29 cellular contexts compared by ENCODE assay signal in the genomic region with DNA sequence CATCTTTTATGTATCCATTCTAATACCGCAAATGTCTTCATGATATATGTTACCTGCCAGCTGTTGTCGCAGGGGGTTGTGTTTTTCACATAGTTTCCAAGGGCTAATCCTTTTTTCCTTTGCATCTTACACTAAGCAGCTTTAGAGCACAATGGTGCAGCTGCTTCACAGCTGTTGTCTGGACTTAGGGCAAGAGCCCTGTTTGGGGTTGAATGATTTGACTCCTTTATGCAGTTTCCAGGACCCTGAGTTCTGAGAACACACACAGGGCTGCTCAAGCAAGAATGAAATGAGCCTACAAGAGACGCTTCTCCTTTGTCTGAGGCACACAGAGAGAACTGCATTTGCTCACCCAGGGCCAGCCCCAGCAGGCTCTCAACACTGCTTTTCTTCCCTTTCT. TPM values are rescaled to one million over a fixed set of nuclear protein-coding genes. Genes with fewer than 3 reads are reported as not detected.
DNase-seq lines count a peak whose midpoint lies in the region; ATAC-seq and TF ChIP-seq lines count a peak whose summit lies in the region.
"Had no signal": no experiment of that assay in that cellular context is flagged by ENCODE, and none has a peak within 500 bp of the region (broad histone marks: within the 10 kb centered on the region; RNA-seq: fewer than 3 reads in every experiment).

No MANE protein-coding gene starts in this region.

- H2AFZ ChIP-seq in H9 (ENCODE audit: low read length), result no peak overlapping the region
- H2AFZ ChIP-seq in smooth muscle cell (ENCODE audit: low read depth), result peak overlapping the region; percentile 24

- H4K91ac ChIP-seq in H9 (ENCODE audit: insufficient read length, low read depth, low read length), result no peak overlapping the region

- H3K4me3 ChIP-seq in smooth muscle cell, result no peak overlapping the region
- H3K4me3 ChIP-seq: BLaER1 treated with 17β-estradiol and CSF1 and Interleukin-3, amounts not matched to agents 10 nM and 100 nM; gastrocnemius medialis; GM12878; K562 had no signal

- H3K27me3 Mint-ChIP-seq in H9 (ENCODE audit: low read depth) (peaks cover 78% of the 10 kb centered on the region), brain (peaks cover 4% of the 10 kb centered on the region), mesothelial cell of epicardium (ENCODE audit: low read depth) (no peaks in the 10 kb centered on the region), natural killer cell (ENCODE audit: low read depth in 2 of 2) (no peaks in the 10 kb centered on the region)

- H3K79me1 ChIP-seq in H9 (ENCODE audit: insufficient read depth, low read depth, low read length, poor library complexity, severe bottlenecking), result no peaks in the 10 kb centered on the region

- peak overlapping the region; percentile 5 to 36; a peak in 3 of 5 replicates for H3K4me3 Mint-ChIP-seq in H9
- H3K4me3 Mint-ChIP-seq in brain, result peak overlapping the region in 3 of 5 experiments; percentile 32 to 56 (median 40)
- H3K4me3 Mint-ChIP-seq in mesothelial cell of epicardium, result no peak overlapping the region
- no peak overlapping the region for H3K4me3 Mint-ChIP-seq in natural killer cell
- H3K4me3 Mint-ChIP-seq: activated naive CD8-positive, alpha-beta T cell treated with anti-CD3 and anti-CD28 coated beads, Interleukin-2, amount 50 U/mL, for 24 hours; natural killer cell treated with Interleukin-12 subunit alpha and Interleukin-12 subunit beta and Interleukin-15 and Interleukin-18, amount 100 ng/mL, for 72 hours; T-helper 17 cell had no signal

- no peak overlapping the region for H2BK120ac ChIP-seq in H9 (ENCODE audit: low read depth, low read length, poor library complexity, severe bottlenecking)

- H3K27ac Mint-ChIP-seq in H9 (peak overlapping the region in 2 of 3 experiments; percentile 87 to 91; a peak in 4 of 7 replicates), brain (peak overlapping the region in 4 of 5 experiments; percentile 51 to 96 (median 93)), mesothelial cell of epicardium (peak overlapping the region; percentile 58), natural killer cell (no peak overlapping the region)
- H3K27ac Mint-ChIP-seq: activated naive CD8-positive, alpha-beta T cell treated with anti-CD3 and anti-CD28 coated beads, Interleukin-2, amount 50 U/mL, for 24 hours; natural killer cell treated with Interleukin-12 subunit alpha and Interleukin-12 subunit beta and Interleukin-15 and Interleukin-18, amount 100 ng/mL, for 72 hours; T-helper 17 cell had no signal

- no peak overlapping the region for H3K56ac ChIP-seq in H9 (ENCODE audit: insufficient read length, low read depth, low read length)

- no peak for DNase-seq in H9
- DNase-seq in mesothelial cell of epicardium (ENCODE audit: low spot score in 2 of 2, unreplicated experiment in 2 of 2), result no peak
- DNase-seq in smooth muscle cell (lab: John Stamatoyannopoulos, UW; ENCODE audit: unreplicated experiment), result no peak
- DNase-seq in NCI-H510A treated with DMSO at 0.1 percent for 48 hours (lab: John Stamatoyannopoulos, UW), result no peak
- no peak for DNase-seq in stimulated activated CD8-positive, alpha-beta memory T cell treated with anti-CD3 and anti-CD28 coated beads, Interleukin-4, amount 100 ng/mL, for 48 hours
- DNase-seq in natural killer cell, result no peak
- DNase-seq in NK-92 (lab: John Stamatoyannopoulos, UW; ENCODE audit: unreplicated experiment), result no peak
- DNase-seq: ACHN; activated CD4-positive, alpha-beta T cell treated with anti-CD3 and anti-CD28 coated beads for 4 hours; activated CD8-positive, alpha-beta memory T cell treated with anti-CD3 and anti-CD28 coated beads for 24 hours; activated gamma-delta T cell treated with Interleukin-2 at 50 U/mL for 16 hours; activated naive CD8-positive, alpha-beta T cell treated with anti-CD3 and anti-CD28 coated beads, Interleukin-2, amount 50 U/mL, for 24 hours; activated T-cell treated with anti-CD3 and anti-CD28 coated beads, Interleukin-2, amount 50 U/mL, for 1 hour; Caco-2; effector CD8-positive, alpha-beta T cell; gastrocnemius medialis; hypothalamus; left ventricle myocardium superior; MM.1S; NCI-H1436; NCI-H2171 treated with DMSO at 0.1 percent for 48 hours; SK-N-SH; T-helper 17 cell had no signal

- no peak for ATAC-seq in natural killer cell
- ATAC-seq: activated naive CD8-positive, alpha-beta T cell treated with anti-CD3 and anti-CD28 coated beads, Interleukin-2, amount 50 U/mL, for 24 hours; gastrocnemius medialis; GM12878; K562; left ventricle myocardium superior; natural killer cell treated with Interleukin-12 subunit alpha and Interleukin-12 subunit beta and Interleukin-15 and Interleukin-18, amount 100 ng/mL, for 72 hours; sciatic nerve; T-helper 17 cell had no signal

- H2AK5ac ChIP-seq in H9 (ENCODE audit: insufficient read length, low read length), result no peak overlapping the region

- H2BK20ac ChIP-seq in H9 (ENCODE audit: low read depth, low read length, poor library complexity, severe bottlenecking), result no peak overlapping the region

- H3K4me1 Mint-ChIP-seq in H9 (peaks cover 41 to 59% of the 10 kb centered on the region in 2 experiments), brain (peaks cover 59% of the 10 kb centered on the region), mesothelial cell of epicardium (peaks cover 35% of the 10 kb centered on the region), natural killer cell (no peaks in the 10 kb centered on the region)
- H3K4me1 Mint-ChIP-seq: activated naive CD8-positive, alpha-beta T cell treated with anti-CD3 and anti-CD28 coated beads, Interleukin-2, amount 50 U/mL, for 24 hours; T-helper 17 cell had no signal

- no peak overlapping the region for H3K14ac ChIP-seq in H9 (ENCODE audit: insufficient read depth, low read length)

- no peaks in the 10 kb centered on the region for H3K9me3 ChIP-seq in H9 (ENCODE audit: control insufficient read depth, low read depth, low read length)
- no peaks in the 10 kb centered on the region for H3K9me3 ChIP-seq in smooth muscle cell (replicated peaks; ENCODE audit: low read depth)
- H3K9me3 ChIP-seq: BLaER1 treated with 17β-estradiol and CSF1 and Interleukin-3, amounts not matched to agents 10 nM and 100 nM; Caco-2; gastrocnemius medialis; SK-N-SH had no signal

- H3F3A ChIP-seq in smooth muscle cell (ENCODE audit: low read depth), result peaks cover 5% of the 10 kb centered on the region

- no peak overlapping the region for H3K23ac ChIP-seq in H9 (ENCODE audit: insufficient read length, low read depth, low read length)

- H3K9me3 Mint-ChIP-seq in H9 (no peaks in the 10 kb centered on the region), brain (no peaks in the 10 kb centered on the region), mesothelial cell of epicardium (no peaks in the 10 kb centered on the region), natural killer cell (no peaks in the 10 kb centered on the region)
- H3K9me3 Mint-ChIP-seq: activated naive CD8-positive, alpha-beta T cell treated with anti-CD3 and anti-CD28 coated beads, Interleukin-2, amount 50 U/mL, for 24 hours; natural killer cell treated with Interleukin-12 subunit alpha and Interleukin-12 subunit beta and Interleukin-15 and Interleukin-18, amount 100 ng/mL, for 72 hours had no signal

- H3K4me1 ChIP-seq in H9 (ENCODE audit: insufficient read depth, low read length) (no peaks in the 10 kb centered on the region), smooth muscle cell (ENCODE audit: low read depth) (peaks cover 62% of the 10 kb centered on the region)
- H3K4me1 ChIP-seq: Caco-2, gastrocnemius medialis had no signal

- no peak overlapping the region for H2BK5ac ChIP-seq in H9 (ENCODE audit: insufficient read length, low read length)

- no peak overlapping the region for H4K5ac ChIP-seq in H9 (ENCODE audit: insufficient read length, low read depth, low read length)

- no peak overlapping the region for H3K18ac ChIP-seq in H9 (ENCODE audit: insufficient read length, low read depth, low read length)

- H3K9ac ChIP-seq in H9 (ENCODE audit: extremely low read depth, insufficient read length, low read length) (no peak overlapping the region), smooth muscle cell (ENCODE audit: low read depth) (no peak overlapping the region)
- H3K9ac ChIP-seq: BLaER1 treated with 17β-estradiol and CSF1 and Interleukin-3, amounts not matched to agents 10 nM and 100 nM; SK-N-SH had no signal

- H3K4me2 ChIP-seq in H9 (ENCODE audit: insufficient read depth, insufficient read length, low read length) (no peak overlapping the region), smooth muscle cell (peak overlapping the region; percentile 32)
- H3K4me2 ChIP-seq: BLaER1 treated with 17β-estradiol and CSF1 and Interleukin-3, amounts not matched to agents 10 nM and 100 nM; SK-N-SH had no signal

- peaks cover 13% of the 10 kb centered on the region; the same call in 1 of the 2 replicates for H3K27me3 ChIP-seq in H9 (ENCODE audit: insufficient read depth, low read length)
- H3K27me3 ChIP-seq in smooth muscle cell (ENCODE audit: low read depth), result no peaks in the 10 kb centered on the region
- H3K27me3 ChIP-seq: BLaER1 treated with 17β-estradiol and CSF1 and Interleukin-3, amounts not matched to agents 10 nM and 100 nM had no signal

- no CpG with 5 or more reads among the region's 3 CpGs for WGBS in H9 (ENCODE audit: extremely low coverage, insufficient read length, low lambda C conversion rate)
- 67% methylated on average over 3 of the region's 3 CpGs for WGBS in smooth muscle cell (ENCODE audit: low lambda C conversion rate)

- H3K79me2 ChIP-seq in H9 (ENCODE audit: insufficient read depth, low read length), result no peaks in the 10 kb centered on the region
- no peaks in the 10 kb centered on the region for H3K79me2 ChIP-seq in smooth muscle cell (ENCODE audit: low read depth)

- H2BK15ac ChIP-seq in H9 (ENCODE audit: low read depth, low read length), result no peak overlapping the region

- no peak overlapping the region for H4K8ac ChIP-seq in H9 (replicated peaks; ENCODE audit: insufficient read length, low read depth, low read length)

- H3K36me3 ChIP-seq in smooth muscle cell (ENCODE audit: low read depth), result no peaks in the 10 kb centered on the region
- H3K36me3 ChIP-seq: BLaER1 treated with 17β-estradiol and CSF1 and Interleukin-3, amounts not matched to agents 10 nM and 100 nM; gastrocnemius medialis had no signal

- H3K23me2 ChIP-seq in H9 (ENCODE audit: insufficient read length, low read depth, low read length, poor library complexity, severe bottlenecking), result no peaks in the 10 kb centered on the region

- H4K20me1 ChIP-seq in H9 (ENCODE audit: control insufficient read depth, insufficient read depth, insufficient read length) (no peaks in the 10 kb centered on the region), smooth muscle cell (ENCODE audit: low read depth) (no peaks in the 10 kb centered on the region)
- H4K20me1 ChIP-seq: BLaER1 treated with 17β-estradiol and CSF1 and Interleukin-3, amounts not matched to agents 10 nM and 100 nM had no signal

- H2BK12ac ChIP-seq in H9 (ENCODE audit: insufficient read length, low read depth, low read length), result no peak overlapping the region

- intact Hi-C loops in natural killer cell (cut with micrococcal nuclease), result no loop called here

- H3K27ac ChIP-seq in H9 (ENCODE audit: insufficient read length, low read depth, low read length) (no peak overlapping the region), smooth muscle cell (ENCODE audit: low read depth) (no peak overlapping the region)
- H3K27ac ChIP-seq: BLaER1 treated with 17β-estradiol and CSF1 and Interleukin-3, amounts not matched to agents 10 nM and 100 nM; gastrocnemius medialis had no signal

- H3K4ac ChIP-seq in H9 (ENCODE audit: low read depth, low read length), result no peak overlapping the region

- H3K36me3 Mint-ChIP-seq in H9 (ENCODE audit: insufficient read depth in 1 of 3, low read depth in 3 of 3), result no peaks in the 10 kb centered on the region
- no peaks in the 10 kb centered on the region for H3K36me3 Mint-ChIP-seq in brain
- no peaks in the 10 kb centered on the region for H3K36me3 Mint-ChIP-seq in mesothelial cell of epicardium
- no peaks in the 10 kb centered on the region for H3K36me3 Mint-ChIP-seq in natural killer cell
- H3K36me3 Mint-ChIP-seq: natural killer cell treated with Interleukin-12 subunit alpha and Interleukin-12 subunit beta and Interleukin-15 and Interleukin-18, amount 100 ng/mL, for 72 hours had no signal

- H3T11ph ChIP-seq in H9 (ENCODE audit: low read length), result no peak overlapping the region

- TF ChIP-seq CTCF in H9 (conservative IDR thresholded peaks at IDR 0.05) (no peak), brain (conservative IDR thresholded peaks at IDR 0.05) (no peak), mesothelial cell of epicardium (IDR thresholded peaks at IDR 0.05; ENCODE audit: unreplicated experiment) (no peak), smooth muscle cell (IDR thresholded peaks at IDR 0.05; ENCODE audit: borderline replicate concordance, insufficient read depth, poor library complexity, severe bottlenecking) (no peak), natural killer cell (IDR thresholded peaks at IDR 0.05) (no peak)

RNA-seq across cellular contexts. Expression of gene CCNG2, which starts 20.2 kb away (rescaled TPM):
- total RNA-seq in H9 (2021) (9.9 and 10.6 TPM in 2 replicates), mesothelial cell of epicardium (84.5 to 89.3 TPM (median 86.5 TPM) in 3 replicates), smooth muscle cell (59.2 and 77.4 TPM in 2 replicates), natural killer cell (10 to 100 TPM; 35.5 to 91.5 (median 40.6) TPM)
- polyA plus RNA-seq in brain (ENCODE audit: insufficient read depth, low read depth, low replicate concordance) (19.9 TPM), smooth muscle cell (50.3 and 59.8 TPM in 2 replicates)

Comparison
In these comparisons a context has a peak if more than half of its experiments do, and no peak if none do; other contexts are left out.
1. H3K27ac Mint-ChIP-seq: peak in H9 (2 of 3), brain (4 of 5) and mesothelial cell of epicardium (single experiment); none in natural killer cell (0 of 2).
2. H3K4me3 Mint-ChIP-seq: peak in H9 (2 of 2) and brain (3 of 5); none in mesothelial cell of epicardium (single experiment) and natural killer cell (single experiment).